Comparison of ENCODE assay signal across 8 cellular contexts in genomic region chr15:76973362-76973743, GRCh38. TPM values are rescaled to one million over a fixed set of nuclear protein-coding genes. Genes with fewer than 3 reads are reported as not detected.
DNase-seq lines count a peak whose midpoint lies in the region; ATAC-seq and TF ChIP-seq lines count a peak whose summit lies in the region.

No MANE protein-coding gene starts in this region.

- no peak overlapping the region for H2AK5ac ChIP-seq in H9 (ENCODE audit: insufficient read length, low read length)

- no peaks in the 10 kb centered on the region for H3K79me1 ChIP-seq in H9 (ENCODE audit: insufficient read depth, low read depth, low read length, poor library complexity, severe bottlenecking)

- H3K27me3 ChIP-seq in A673 (replicated peaks; ENCODE audit: insufficient read depth, low read depth, low read length, poor library complexity) (no peaks in the 10 kb centered on the region), H9 (ENCODE audit: insufficient read depth, low read length) (no peaks in the 10 kb centered on the region), body of pancreas (no peaks in the 10 kb centered on the region), liver (ENCODE audit: control insufficient read depth in 4 of 4, insufficient read depth in 4 of 4, low read length in 3 of 4) (no peaks in the 10 kb centered on the region)

- H3K27ac ChIP-seq in A673 (ENCODE audit: low read depth, low read length, poor library complexity, severe bottlenecking) (no peak overlapping the region), H9 (ENCODE audit: insufficient read length, low read depth, low read length) (no peak overlapping the region), body of pancreas (no peak overlapping the region), liver (ENCODE audit: low read depth in 1 of 2, low read length in 2 of 2) (no peak overlapping the region)

- no peak overlapping the region for H3K4me2 ChIP-seq in H9 (ENCODE audit: insufficient read depth, insufficient read length, low read length)

- no peaks in the 10 kb centered on the region for H3K36me3 Mint-ChIP-seq in H9 (ENCODE audit: insufficient read depth in 1 of 3, low read depth in 3 of 3)
- H3K36me3 Mint-ChIP-seq in stimulated activated naive CD8-positive, alpha-beta T cell treated with anti-CD3 and anti-CD28 coated beads, Interleukin-15, Interleukin-2, amounts not matched to agents 100 ng/mL and 50 ng/mL, for 24 hours (ENCODE audit: low read depth): no peaks in the 10 kb centered on the region

- ATAC-seq in body of pancreas (no peak), HG03039 (IDR thresholded peaks at IDR 0.05; ENCODE audit: unreplicated experiment) (no peak)

- H3K4me3 ChIP-seq in A673 (ENCODE audit: low read depth, low read length, poor library complexity, severe bottlenecking): no peak overlapping the region
- no peak overlapping the region for H3K4me3 ChIP-seq in body of pancreas
- no peak overlapping the region for H3K4me3 ChIP-seq in liver (ENCODE audit: low read depth in 1 of 3, low read length in 3 of 3)

- H4K20me1 ChIP-seq in H9 (ENCODE audit: control insufficient read depth, insufficient read depth, insufficient read length): no peaks in the 10 kb centered on the region

- no peak overlapping the region for H2BK120ac ChIP-seq in H9 (ENCODE audit: low read depth, low read length, poor library complexity, severe bottlenecking)

- no peak overlapping the region for H3K56ac ChIP-seq in H9 (ENCODE audit: insufficient read length, low read depth, low read length)

- H3K27ac Mint-ChIP-seq in H9: peak overlapping the region in 1 of 3 experiments; percentile 71; a peak in 1 of 7 replicates
- H3K27ac Mint-ChIP-seq in stimulated activated naive CD8-positive, alpha-beta T cell treated with anti-CD3 and anti-CD28 coated beads, Interleukin-15, Interleukin-2, amounts not matched to agents 100 ng/mL and 50 ng/mL, for 24 hours: peak overlapping the region; percentile 38

- DNase-seq in A673 (ENCODE audit: low spot score) (peak; percentile 59), H9 (peak; percentile 87), T-helper 2 cell (peak in 4 of 5 experiments; percentile 46 to 75 (median 54)), body of pancreas (peak in 2 of 4 donors; percentile 36 to 39), mesenteric fat pad (ENCODE audit: low spot score) (no peak)

- POLR2A ChIA-PET in A673 (lab: Charles Lee; ENCODE audit: low non-redundant PET): no interaction called here

- TF ChIP-seq RAD21 in liver (IDR thresholded peaks at IDR 0.05): peak; percentile 54 to 63

- no peak overlapping the region for H2AFZ ChIP-seq in H9 (ENCODE audit: low read length)

- no peak overlapping the region for H3K4me3 Mint-ChIP-seq in H9
- H3K4me3 Mint-ChIP-seq in stimulated activated naive CD8-positive, alpha-beta T cell treated with anti-CD3 and anti-CD28 coated beads, Interleukin-15, Interleukin-2, amounts not matched to agents 100 ng/mL and 50 ng/mL, for 24 hours: no peak overlapping the region

- peaks cover 5 to 8% of the 10 kb centered on the region in 2 experiments for H3K4me1 Mint-ChIP-seq in H9
- H3K4me1 Mint-ChIP-seq in stimulated activated naive CD8-positive, alpha-beta T cell treated with anti-CD3 and anti-CD28 coated beads, Interleukin-15, Interleukin-2, amounts not matched to agents 100 ng/mL and 50 ng/mL, for 24 hours (ENCODE audit: low read depth): peaks cover 26% of the 10 kb centered on the region

- H3K9me3 ChIP-seq in A673 (ENCODE audit: low read depth, low read length, poor library complexity, severe bottlenecking) (no peaks in the 10 kb centered on the region), H9 (ENCODE audit: control insufficient read depth, low read depth, low read length) (no peaks in the 10 kb centered on the region), body of pancreas (no peaks in the 10 kb centered on the region), liver (ENCODE audit: control insufficient read depth in 4 of 4, low read length in 3 of 4) (no peaks in the 10 kb centered on the region)

- H3K23me2 ChIP-seq in H9 (ENCODE audit: insufficient read length, low read depth, low read length, poor library complexity, severe bottlenecking): no peaks in the 10 kb centered on the region

- no peak overlapping the region for H4K5ac ChIP-seq in H9 (ENCODE audit: insufficient read length, low read depth, low read length)

- no peaks in the 10 kb centered on the region for H3K27me3 Mint-ChIP-seq in H9 (ENCODE audit: low read depth)
- H3K27me3 Mint-ChIP-seq in stimulated activated naive CD8-positive, alpha-beta T cell treated with anti-CD3 and anti-CD28 coated beads, Interleukin-15, Interleukin-2, amounts not matched to agents 100 ng/mL and 50 ng/mL, for 24 hours: no peaks in the 10 kb centered on the region

- H2BK20ac ChIP-seq in H9 (ENCODE audit: low read depth, low read length, poor library complexity, severe bottlenecking): no peak overlapping the region

- CTCF ChIA-PET in A673 (lab: Charles Lee): interaction anchor here (0.6 to 0.8 kb wide), 2 partner anchors 43 to 57 kb away, joined by 3 read pairs; no protein-coding TSS in a partner anchor

- no peak overlapping the region for H2BK5ac ChIP-seq in H9 (ENCODE audit: insufficient read length, low read length)

- TF ChIP-seq CTCF in A673 (conservative IDR thresholded peaks at IDR 0.05; ENCODE audit: low read depth, low read length): peak; percentile 70
- TF ChIP-seq CTCF in H9 (conservative IDR thresholded peaks at IDR 0.05): peak; percentile 95
- peak in 4 of 7 experiments; percentile 14 to 36 (median 22) for TF ChIP-seq CTCF in body of pancreas (IDR thresholded peaks at IDR 0.05)
- no peak for TF ChIP-seq CTCF in liver (IDR thresholded peaks at IDR 0.05; ENCODE audit: low read depth, low read length, missing input control)

- TF ChIP-seq POLR2A in body of pancreas (IDR thresholded peaks at IDR 0.05): no peak

- no peak overlapping the region for H4K8ac ChIP-seq in H9 (replicated peaks; ENCODE audit: insufficient read length, low read depth, low read length)

- H3K9me3 Mint-ChIP-seq in H9: no peaks in the 10 kb centered on the region
- no peaks in the 10 kb centered on the region for H3K9me3 Mint-ChIP-seq in stimulated activated naive CD8-positive, alpha-beta T cell treated with anti-CD3 and anti-CD28 coated beads, Interleukin-15, Interleukin-2, amounts not matched to agents 100 ng/mL and 50 ng/mL, for 24 hours

- H3K9ac ChIP-seq in H9 (ENCODE audit: extremely low read depth, insufficient read length, low read length) (no peak overlapping the region), liver (ENCODE audit: low read depth in 1 of 2, low read length in 2 of 2) (no peak overlapping the region)

- H2BK12ac ChIP-seq in H9 (ENCODE audit: insufficient read length, low read depth, low read length): no peak overlapping the region

- no peak overlapping the region for H3T11ph ChIP-seq in H9 (ENCODE audit: low read length)

- intact Hi-C loops in A673 (cut with micrococcal nuclease; ENCODE audit: unreplicated experiment) (no loop called here), body of pancreas (cut with DNase I) (no loop called here)

- H4K91ac ChIP-seq in H9 (ENCODE audit: insufficient read length, low read depth, low read length): no peak overlapping the region

- no peak overlapping the region for H2BK15ac ChIP-seq in H9 (ENCODE audit: low read depth, low read length)

- no peak overlapping the region for H3K23ac ChIP-seq in H9 (ENCODE audit: insufficient read length, low read depth, low read length)

- H3K79me2 ChIP-seq in H9 (ENCODE audit: insufficient read depth, low read length): no peaks in the 10 kb centered on the region

- no peak overlapping the region for H3K18ac ChIP-seq in H9 (ENCODE audit: insufficient read length, low read depth, low read length)

- no peaks in the 10 kb centered on the region for H3K36me3 ChIP-seq in A673 (ENCODE audit: insufficient read depth, low read length, poor library complexity, severe bottlenecking)
- no peaks in the 10 kb centered on the region for H3K36me3 ChIP-seq in body of pancreas (replicated peaks in 1 of 2; ENCODE audit: insufficient read depth in 1 of 2, low read depth in 2 of 2)
- no peaks in the 10 kb centered on the region for H3K36me3 ChIP-seq in liver (ENCODE audit: control insufficient read depth in 4 of 4, insufficient read depth in 3 of 4, low read depth in 1 of 4, low read length in 3 of 4)

- no CpG with 5 or more reads among the region's 4 CpGs for WGBS in H9 (ENCODE audit: extremely low coverage, insufficient read length, low lambda C conversion rate)
- 14 to 15% methylated on average over 2 to 4 of the region's 4 CpGs for WGBS in body of pancreas, 2 donors
- WGBS in liver: 27% methylated on average over 4 of the region's 4 CpGs

- BruUV-seq in A673 (replicated peaks; lab: Mats Ljungman, UMichigan): no TSS peak

- H3K4ac ChIP-seq in H9 (ENCODE audit: low read depth, low read length): no peak overlapping the region

- no peak overlapping the region for H3K14ac ChIP-seq in H9 (ENCODE audit: insufficient read depth, low read length)

- H3K4me1 ChIP-seq in A673 (ENCODE audit: insufficient read depth, low read length, poor library complexity, severe bottlenecking) (no peaks in the 10 kb centered on the region), H9 (ENCODE audit: insufficient read depth, low read length) (no peaks in the 10 kb centered on the region), body of pancreas (no peaks in the 10 kb centered on the region), liver (ENCODE audit: control insufficient read depth in 4 of 4, insufficient read depth in 4 of 4, low read length in 3 of 4) (no peaks in the 10 kb centered on the region)

TF ChIP-seq in liver, 16 proteins besides CTCF, POLR2A, EP300 and RAD21:
- TF ChIP-seq EGR1 (IDR thresholded peaks at IDR 0.05; ENCODE audit: low read depth in 2 of 2) (no peak), YY1 (IDR thresholded peaks at IDR 0.05) (no peak), RXRA (IDR thresholded peaks at IDR 0.05) (no peak), SP1 (IDR thresholded peaks at IDR 0.05) (no peak), ATF3 (IDR thresholded peaks at IDR 0.05) (no peak), HNF4G (IDR thresholded peaks at IDR 0.05) (no peak)

RNA-seq across cellular contexts. Expression of gene PSTPIP1, which starts 21.6 kb away (rescaled TPM):
- total RNA-seq in A673 (2021): not detected in 2 replicates
- total RNA-seq in H9 (2021): 1.1 and 1.8 TPM in 2 replicates
- total RNA-seq in body of pancreas: 1 to 10 TPM; 3.3 to 3.6 TPM
- total RNA-seq in liver: 1 to 10 TPM; 4.3 to 4.6 TPM
- 1 to 10 TPM; 1.1 to 1.6 TPM for polyA plus RNA-seq in liver
- 24.8 TPM for total RNA-seq in mesenteric fat pad

RNA-seq across cellular contexts. Expression of gene RCN2, which starts 41.8 kb away (rescaled TPM):
- 78.6 and 84.5 TPM in 2 replicates for total RNA-seq in A673 (2021)
- 134 and 139 TPM in 2 replicates for total RNA-seq in H9 (2021)
- total RNA-seq in body of pancreas: 10 to 100 TPM; 22.8 to 25.1 TPM
- total RNA-seq in liver: 10 to 100 TPM; 12.0 to 28.2 TPM
- 10 to 100 TPM in 1 of 2 donors, 1 to 10 TPM in 1; 8.7 to 18.2 TPM for polyA plus RNA-seq in liver
- 31.4 TPM for total RNA-seq in mesenteric fat pad
